In the genomic region with DNA sequence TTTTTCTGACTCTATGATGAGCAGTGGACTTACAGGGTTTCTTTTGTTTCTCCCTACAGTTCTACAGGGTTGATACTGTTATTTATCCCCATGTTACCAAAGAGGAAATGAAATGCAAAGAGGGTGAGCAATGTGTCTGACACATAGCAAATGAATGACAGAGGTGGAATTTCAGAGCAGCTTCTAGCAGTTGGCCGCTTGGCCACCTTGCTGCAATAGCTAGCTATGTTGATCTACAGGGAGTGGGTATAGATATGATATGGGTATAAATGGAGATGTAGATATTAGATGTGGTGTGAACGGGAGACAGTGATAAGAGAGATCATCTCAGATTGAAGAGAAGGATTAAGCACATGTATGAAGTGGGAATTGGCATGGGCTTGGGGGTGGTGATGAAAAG, we compare ENCODE assay signal across 1 cellular context.
TF ChIP-seq lines count a peak whose summit lies in the region.

No MANE protein-coding gene starts in this region.

TF ChIP-seq in HepG2, 621 proteins besides CTCF, POLR2A, EP300 and RAD21 (continued from another document):
- peak; percentile 38; the same call in 1 of the 2 replicates for TF ChIP-seq MNT (IDR thresholded peaks at IDR 0.05)
- TF ChIP-seq ZNF232 (CRISPR knock-in tag; IDR thresholded peaks at IDR 0.05; ENCODE audit: borderline replicate concordance) = no peak
